In genomic region chrX:19747672-19748610, GRCh38 we compare ENCODE assay signal across 8 cellular contexts.
DNase-seq lines count a peak whose midpoint lies in the region; ATAC-seq and TF ChIP-seq lines count a peak whose summit lies in the region.

No MANE protein-coding gene starts in this region.

- H3K36me3 ChIP-seq in endodermal cell (ENCODE audit: control insufficient read depth, insufficient read depth, low read length): peaks cover 4% of the 10 kb centered on the region
- no peaks in the 10 kb centered on the region for H3K36me3 ChIP-seq in Caco-2 (ENCODE audit: control insufficient read depth, insufficient read depth, low read length)

- H3K4me3 ChIP-seq in endodermal cell (ENCODE audit: low read length) (no peak overlapping the region), Caco-2 (ENCODE audit: low read depth, low read length) (no peak overlapping the region)

- peak; percentile 62 for DNase-seq in activated CD4-positive, CD25-positive, alpha-beta regulatory T cell treated with anti-CD3 and anti-CD28 coated beads, Interleukin-2, amount 50 U/mL, for 72 hours
- no peak for DNase-seq in endodermal cell
- DNase-seq in stimulated activated CD8-positive, alpha-beta memory T cell treated with anti-CD3 and anti-CD28 coated beads, Interleukin-7, amount 100 ng/mL, for 48 hours (ENCODE audit: extremely low read depth in 1 of 2, low read depth in 1 of 2): peak; percentile 24 to 61
- no peak for DNase-seq in DMS 273 treated with DMSO at 0.1 percent for 48 hours (lab: John Stamatoyannopoulos, UW)
- DNase-seq in NCI-H82 treated with DMSO at 0.1 percent for 48 hours (lab: John Stamatoyannopoulos, UW; ENCODE audit: unreplicated experiment): no peak
- no peak for DNase-seq in Caco-2

- H3K9me3 ChIP-seq in endodermal cell (ENCODE audit: control insufficient read depth, low read length) (peaks cover 4% of the 10 kb centered on the region), Caco-2 (no peaks in the 10 kb centered on the region)

- H3K9me3 Mint-ChIP-seq in endodermal cell (peaks cover 68% of the 10 kb centered on the region), Caco-2 (ENCODE audit: unreplicated experiment) (no peaks in the 10 kb centered on the region)

- no peak overlapping the region for H3K9ac ChIP-seq in endodermal cell (ENCODE audit: extremely low read depth, low read length, poor library complexity, severe bottlenecking)

- CTCF ChIA-PET in Caco-2 (lab: Charles Lee): interaction anchor here (1.4 kb wide), 1 partner anchor 11 kb away, joined by 4 read pairs; no protein-coding TSS in a partner anchor

- no peaks in the 10 kb centered on the region for H3K27me3 ChIP-seq in endodermal cell (ENCODE audit: control insufficient read depth, insufficient read depth, low read length, poor library complexity, severe bottlenecking)
- no peaks in the 10 kb centered on the region for H3K27me3 ChIP-seq in Caco-2 (replicated peaks; ENCODE audit: control insufficient read depth, insufficient read depth, low read length)

- H3K27me3 Mint-ChIP-seq in endodermal cell (ENCODE audit: insufficient read depth) (no peaks in the 10 kb centered on the region), Caco-2 (ENCODE audit: insufficient read depth, unreplicated experiment) (no peaks in the 10 kb centered on the region)

- ATAC-seq in GM18502 (IDR thresholded peaks at IDR 0.05; ENCODE audit: poor library complexity, unreplicated experiment) (peak; percentile 40), HG03135 (IDR thresholded peaks at IDR 0.05; ENCODE audit: unreplicated experiment) (peak; percentile 31)

- peak overlapping the region; percentile 29 for H3K27ac ChIP-seq in endodermal cell (ENCODE audit: low read depth, low read length)

- H3K4me1 Mint-ChIP-seq in endodermal cell (no peaks in the 10 kb centered on the region), Caco-2 (ENCODE audit: low read depth, unreplicated experiment) (no peaks in the 10 kb centered on the region)

- TF ChIP-seq CTCF in endodermal cell (conservative IDR thresholded peaks at IDR 0.05) (no peak), Caco-2 (IDR thresholded peaks at IDR 0.05; ENCODE audit: insufficient read depth in 1 of 2, low read depth in 1 of 2, low read length in 1 of 2, severe bottlenecking in 1 of 2, unreplicated experiment in 1 of 2) (no peak)

- POLR2A ChIA-PET in Caco-2 (lab: Charles Lee): no interaction called here

- H3K27ac Mint-ChIP-seq in endodermal cell (no peak overlapping the region), Caco-2 (ENCODE audit: unreplicated experiment) (no peak overlapping the region)

- no TSS peak for BruUV-seq in Caco-2 (replicated peaks; lab: Mats Ljungman, UMichigan)

- WGBS in endodermal cell (ENCODE audit: insufficient coverage in 1 of 2, insufficient read length in 1 of 2), 2 experiments: 94 to 100% methylated on average over 1 to 14 of the region's 15 CpGs

- no peak overlapping the region for H3K4me3 Mint-ChIP-seq in endodermal cell
- no peak overlapping the region for H3K4me3 Mint-ChIP-seq in Caco-2 (ENCODE audit: unreplicated experiment)

- no peaks in the 10 kb centered on the region for H3K36me3 Mint-ChIP-seq in endodermal cell (ENCODE audit: low read depth)
- no peaks in the 10 kb centered on the region for H3K36me3 Mint-ChIP-seq in Caco-2 (ENCODE audit: insufficient read depth, unreplicated experiment)

- intact Hi-C loops in Caco-2 (cut with micrococcal nuclease; ENCODE audit: unreplicated experiment): no loop called here

- H3K4me1 ChIP-seq in endodermal cell (ENCODE audit: control insufficient read depth, insufficient read depth, low read length) (no peaks in the 10 kb centered on the region), Caco-2 (0 out of 2 replicates have a peak, but pooled peaks cover 11% of the 10 kb centered on the region)

Comparison
In these comparisons a context has a peak if more than half of its experiments do, and no peak if none do; other contexts are left out.
1. DNase-seq: peak in activated CD4-positive, CD25-positive, alpha-beta regulatory T cell treated with anti-CD3 and anti-CD28 coated beads, Interleukin-2, amount 50 U/mL, for 72 hours (single experiment) and stimulated activated CD8-positive, alpha-beta memory T cell treated with anti-CD3 and anti-CD28 coated beads, Interleukin-7, amount 100 ng/mL, for 48 hours (2 of 2); none in endodermal cell (single experiment), DMS 273 treated with DMSO at 0.1 percent for 48 hours (single experiment), NCI-H82 treated with DMSO at 0.1 percent for 48 hours (single experiment) and Caco-2 (0 of 2).